In the genomic region with DNA sequence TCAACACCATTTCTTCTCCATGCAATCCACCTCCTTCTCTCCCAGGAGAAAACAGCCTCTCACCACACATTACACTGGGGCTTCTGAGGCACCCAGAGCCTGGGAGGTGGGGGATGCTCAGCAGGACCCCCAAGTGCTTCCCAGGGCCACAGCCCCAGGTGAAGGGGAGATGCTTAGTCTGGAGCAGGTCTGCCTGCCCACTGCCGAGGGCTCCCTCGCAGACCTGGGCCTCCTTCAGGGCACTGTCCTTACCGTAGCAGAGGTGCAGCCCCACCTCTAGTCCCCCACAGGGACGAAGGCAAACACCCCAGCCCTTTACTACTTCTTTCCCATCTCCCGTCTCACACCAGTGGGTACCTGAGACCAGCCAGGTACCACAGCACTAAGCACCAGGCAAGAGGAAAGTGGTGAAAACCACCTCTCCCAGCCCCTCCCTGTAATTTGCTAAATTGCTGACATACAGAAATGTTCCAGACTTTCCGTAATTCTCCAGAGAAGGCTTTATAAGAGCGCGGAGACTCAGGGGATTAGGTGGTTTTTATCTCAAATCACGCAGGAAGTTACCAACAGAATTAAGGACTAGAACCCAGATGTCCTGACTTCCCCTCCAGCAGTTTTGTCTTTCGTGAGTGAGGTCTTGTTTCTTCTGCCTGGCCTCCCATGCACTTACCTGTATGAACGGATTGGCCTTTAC, we compare ENCODE assay signal across 10 cellular contexts. TPM values are rescaled to one million over a fixed set of nuclear protein-coding genes. Genes with fewer than 3 reads are reported as not detected.
DNase-seq lines count a peak whose midpoint lies in the region; ATAC-seq, FAIRE-seq and TF ChIP-seq lines count a peak whose summit lies in the region.
"Had no signal": no experiment of that assay in that cellular context is flagged by ENCODE, and none has a peak within 500 bp of the region (broad histone marks: within the 10 kb centered on the region; RNA-seq: fewer than 3 reads in every experiment).

No MANE protein-coding gene starts in this region.

- peak; percentile 45 for DNase-seq in DMS 273 (lab: John Stamatoyannopoulos, UW; ENCODE audit: unreplicated experiment)
- DNase-seq in DMS 273 treated with DMSO at 0.1 percent for 48 hours (lab: John Stamatoyannopoulos, UW), result no peak
- DNase-seq in kidney, result peak; percentile 75
- no peak for DNase-seq in SW 1271 (lab: John Stamatoyannopoulos, UW)
- DNase-seq in NCI-H1105 (lab: John Stamatoyannopoulos, UW), result no peak
- no peak for DNase-seq in activated naive CD8-positive, alpha-beta T cell treated with anti-CD3 and anti-CD28 coated beads, Interleukin-2, amount 50 U/mL, for 24 hours
- DNase-seq: activated CD8-positive, alpha-beta memory T cell treated with anti-CD3 and anti-CD28 coated beads, Interleukin-2, amount 10 ng/mL, durations not matched to agents 7 days and 5 days; effector CD8-positive, alpha-beta T cell had no signal

- H3K4me1 ChIP-seq in kidney (ENCODE audit: control insufficient read depth in 1 of 2, insufficient read depth in 1 of 2, low read depth in 1 of 2, low read length in 2 of 2) (peaks cover 17 to 30% of the 10 kb centered on the region in 2 donors), stomach smooth muscle (ENCODE audit: control insufficient read depth, insufficient read depth, low read length) (peaks cover 51% of the 10 kb centered on the region)

- no peak for TF ChIP-seq CTCF in kidney (IDR thresholded peaks at IDR 0.05; ENCODE audit: borderline replicate concordance, extremely low read depth, insufficient read depth)

- H3K36me3 Mint-ChIP-seq in activated T-helper 17 cell treated with anti-CD3 and anti-CD28 coated beads, Interleukin-2, amount 50 U/mL, for 72 hours (ENCODE audit: low read depth), result no peaks in the 10 kb centered on the region
- H3K36me3 Mint-ChIP-seq in activated naive CD8-positive, alpha-beta T cell treated with anti-CD3 and anti-CD28 coated beads, Interleukin-2, amount 50 U/mL, for 24 hours (ENCODE audit: low read depth), result no peaks in the 10 kb centered on the region
- H3K36me3 Mint-ChIP-seq: activated CD8-positive, alpha-beta memory T cell treated with anti-CD3 and anti-CD28 coated beads, Interleukin-2, amount 10 ng/mL, durations not matched to agents 7 days and 5 days had no signal

- no peaks in the 10 kb centered on the region for H3K9me3 Mint-ChIP-seq in activated T-helper 17 cell treated with anti-CD3 and anti-CD28 coated beads, Interleukin-2, amount 50 U/mL, for 72 hours
- H3K9me3 Mint-ChIP-seq in activated naive CD8-positive, alpha-beta T cell treated with anti-CD3 and anti-CD28 coated beads, Interleukin-2, amount 50 U/mL, for 24 hours, result no peaks in the 10 kb centered on the region

- no peak overlapping the region for H3K27ac Mint-ChIP-seq in activated T-helper 17 cell treated with anti-CD3 and anti-CD28 coated beads, Interleukin-2, amount 50 U/mL, for 72 hours
- H3K27ac Mint-ChIP-seq in activated naive CD8-positive, alpha-beta T cell treated with anti-CD3 and anti-CD28 coated beads, Interleukin-2, amount 50 U/mL, for 24 hours, result no peak overlapping the region
- H3K27ac Mint-ChIP-seq: activated CD8-positive, alpha-beta memory T cell treated with anti-CD3 and anti-CD28 coated beads, Interleukin-2, amount 10 ng/mL, durations not matched to agents 7 days and 5 days had no signal

- H3K27ac ChIP-seq in kidney (ENCODE audit: low read depth in 2 of 2, low read length in 2 of 2) (peak overlapping the region in 1 of 2 donors; percentile 59), stomach smooth muscle (ENCODE audit: low read length) (peak overlapping the region; percentile 83)

- H3K4me3 ChIP-seq in kidney (ENCODE audit: low read length in 2 of 2) (no peak overlapping the region), stomach smooth muscle (ENCODE audit: low read length in 2 of 2) (no peak overlapping the region)

- H3K27me3 ChIP-seq in stomach smooth muscle (ENCODE audit: control insufficient read depth in 1 of 2, insufficient read depth in 2 of 2, low read length in 2 of 2), result no peaks in the 10 kb centered on the region

- no peak for ATAC-seq in activated T-helper 17 cell treated with anti-CD3 and anti-CD28 coated beads, Interleukin-2, amount 50 U/mL, for 72 hours (replicated peaks)
- no peak for ATAC-seq in activated naive CD8-positive, alpha-beta T cell treated with anti-CD3 and anti-CD28 coated beads, Interleukin-2, amount 50 U/mL, for 24 hours
- ATAC-seq: activated CD8-positive, alpha-beta memory T cell treated with anti-CD3 and anti-CD28 coated beads, Interleukin-2, amount 10 ng/mL, durations not matched to agents 7 days and 5 days had no signal

- H3K27me3 Mint-ChIP-seq in activated T-helper 17 cell treated with anti-CD3 and anti-CD28 coated beads, Interleukin-2, amount 50 U/mL, for 72 hours, result no peaks in the 10 kb centered on the region
- H3K27me3 Mint-ChIP-seq in activated naive CD8-positive, alpha-beta T cell treated with anti-CD3 and anti-CD28 coated beads, Interleukin-2, amount 50 U/mL, for 24 hours, result peaks cover 6% of the 10 kb centered on the region

- intact Hi-C loops in kidney (cut with DNase I), result no loop called here

- no peaks in the 10 kb centered on the region for H3K36me3 ChIP-seq in kidney (ENCODE audit: control insufficient read depth in 1 of 2, insufficient read depth in 2 of 2, low read length in 2 of 2)
- no peaks in the 10 kb centered on the region for H3K36me3 ChIP-seq in stomach smooth muscle (ENCODE audit: control insufficient read depth in 2 of 2, insufficient read depth in 2 of 2, low read length in 2 of 2)

- H3K9ac ChIP-seq in kidney (ENCODE audit: low read length in 2 of 2), result no peak overlapping the region
- H3K9ac ChIP-seq in stomach smooth muscle (ENCODE audit: low read length in 2 of 2), result no peak overlapping the region

- H3K4me3 Mint-ChIP-seq in activated T-helper 17 cell treated with anti-CD3 and anti-CD28 coated beads, Interleukin-2, amount 50 U/mL, for 72 hours, result peak overlapping the region; percentile 51
- no peak overlapping the region for H3K4me3 Mint-ChIP-seq in activated naive CD8-positive, alpha-beta T cell treated with anti-CD3 and anti-CD28 coated beads, Interleukin-2, amount 50 U/mL, for 24 hours
- H3K4me3 Mint-ChIP-seq: activated CD8-positive, alpha-beta memory T cell treated with anti-CD3 and anti-CD28 coated beads, Interleukin-2, amount 10 ng/mL, durations not matched to agents 7 days and 5 days had no signal

- peaks cover 27% of the 10 kb centered on the region for H3K4me1 Mint-ChIP-seq in activated T-helper 17 cell treated with anti-CD3 and anti-CD28 coated beads, Interleukin-2, amount 50 U/mL, for 72 hours
- H3K4me1 Mint-ChIP-seq in activated naive CD8-positive, alpha-beta T cell treated with anti-CD3 and anti-CD28 coated beads, Interleukin-2, amount 50 U/mL, for 24 hours, result peaks cover 6% of the 10 kb centered on the region

- no peak for FAIRE-seq in kidney (lab: Jason Lieb, UNC)

- no peaks in the 10 kb centered on the region for H3K9me3 ChIP-seq in kidney (ENCODE audit: control insufficient read depth in 1 of 2, low read length in 2 of 2)
- H3K9me3 ChIP-seq in stomach smooth muscle (ENCODE audit: control insufficient read depth in 2 of 2, low read length in 2 of 2), result no peaks in the 10 kb centered on the region

RNA-seq across cellular contexts. Expression of a gene that starts 59.0 kb away (rescaled TPM):
- total RNA-seq in activated T-helper 17 cell treated with anti-CD3 and anti-CD28 coated beads, Interleukin-2, amount 50 U/mL, for 72 hours, result 10 to 100 TPM; 17.2 to 19.2 TPM
- total RNA-seq in kidney, result 127 TPM
- 51.9 TPM for polyA plus RNA-seq in kidney (ENCODE audit: insufficient read depth, low read depth, low replicate concordance)

Comparison
In these comparisons a context has a peak if more than half of its experiments do, and no peak if none do; other contexts are left out.
1. DNase-seq: peak in DMS 273 (single experiment) and kidney (single experiment); none in DMS 273 treated with DMSO at 0.1 percent for 48 hours (single experiment), SW 1271 (0 of 2), NCI-H1105 (single experiment) and activated naive CD8-positive, alpha-beta T cell treated with anti-CD3 and anti-CD28 coated beads, Interleukin-2, amount 50 U/mL, for 24 hours (single experiment).